ENCODE assay signal across 8 cellular contexts in the genomic region with DNA sequence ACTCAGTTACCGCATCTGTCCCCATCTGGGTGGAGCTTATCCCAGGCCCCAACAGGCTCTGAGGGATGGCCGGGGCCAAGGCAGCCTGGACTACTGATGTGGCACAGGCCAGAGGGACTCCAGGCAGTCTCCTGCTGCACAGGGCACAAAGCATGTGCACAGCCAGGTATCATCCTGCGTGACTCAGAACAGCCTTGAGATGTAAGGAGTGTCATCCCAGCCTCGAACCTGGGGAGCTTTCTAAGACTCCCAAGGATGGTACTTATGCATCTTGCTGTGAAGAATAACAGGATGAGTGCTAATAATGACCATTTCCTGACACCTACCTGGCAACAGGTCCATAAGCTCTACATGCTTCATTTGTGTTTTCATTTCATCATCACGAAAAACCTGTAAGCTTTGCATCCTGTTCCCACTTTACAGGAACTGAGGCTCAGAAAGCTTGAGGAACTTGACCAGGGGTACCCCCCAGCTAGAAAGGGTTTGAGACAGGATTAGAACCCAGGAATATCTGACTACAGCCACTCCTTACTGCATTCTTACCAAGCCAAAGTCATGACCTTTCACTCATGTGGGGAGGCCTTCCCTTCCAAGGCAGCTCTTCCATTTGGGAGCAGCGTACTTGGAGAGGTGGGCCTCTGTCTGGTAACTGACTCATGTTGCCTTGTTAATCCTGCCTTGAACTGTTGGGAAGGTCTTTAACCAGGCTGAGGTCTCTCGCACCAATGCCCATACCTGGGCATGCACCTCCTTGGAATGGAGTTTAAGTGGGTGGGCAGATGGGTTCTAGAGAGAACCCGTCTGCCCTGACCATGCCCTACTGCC.
DNase-seq lines count a peak whose midpoint lies in the region; ATAC-seq and TF ChIP-seq lines count a peak whose summit lies in the region.

No MANE protein-coding gene starts in this region.

- peak overlapping the region; percentile 97 for H3K27ac ChIP-seq in C4-2B

- peak; percentile 14 for ATAC-seq in HG02840 (IDR thresholded peaks at IDR 0.05; ENCODE audit: low FRiP score, unreplicated experiment)
- peak; percentile 5 for ATAC-seq in activated naive CD8-positive, alpha-beta T cell treated with anti-CD3 and anti-CD28 coated beads, Interleukin-2, amount 50 U/mL, for 24 hours

- H3K27me3 Mint-ChIP-seq in activated naive CD8-positive, alpha-beta T cell treated with anti-CD3 and anti-CD28 coated beads, Interleukin-2, amount 50 U/mL, for 24 hours, result no peaks in the 10 kb centered on the region

- no peak for DNase-seq in activated naive CD8-positive, alpha-beta T cell treated with anti-CD3 and anti-CD28 coated beads, Interleukin-2, amount 50 U/mL, for 24 hours
- peak; percentile 68 for DNase-seq in kidney tubule cell (ENCODE audit: low spot score)
- DNase-seq in ACHN, result no peak
- DNase-seq in SHP77 treated with DMSO at 0.1 percent for 48 hours (lab: John Stamatoyannopoulos, UW), result no peak
- no peak for DNase-seq in NCI-H187 treated with DMSO at 0.1 percent for 48 hours (lab: John Stamatoyannopoulos, UW)
- no peak for DNase-seq in GM13976 (ENCODE audit: low spot score)

- peak overlapping the region; percentile 80 for H3K4me3 Mint-ChIP-seq in activated naive CD8-positive, alpha-beta T cell treated with anti-CD3 and anti-CD28 coated beads, Interleukin-2, amount 50 U/mL, for 24 hours

- peaks cover 13% of the 10 kb centered on the region for H3K36me3 Mint-ChIP-seq in activated naive CD8-positive, alpha-beta T cell treated with anti-CD3 and anti-CD28 coated beads, Interleukin-2, amount 50 U/mL, for 24 hours (ENCODE audit: low read depth)

- H3K9me3 Mint-ChIP-seq in activated naive CD8-positive, alpha-beta T cell treated with anti-CD3 and anti-CD28 coated beads, Interleukin-2, amount 50 U/mL, for 24 hours, result no peaks in the 10 kb centered on the region

- peaks cover 21% of the 10 kb centered on the region for H3K4me1 Mint-ChIP-seq in activated naive CD8-positive, alpha-beta T cell treated with anti-CD3 and anti-CD28 coated beads, Interleukin-2, amount 50 U/mL, for 24 hours

- in situ Hi-C loops in ACHN (cut with HindIII; ENCODE audit: low pct_ligation_motif_present, low pct_unique_long_range_greater_than_20kb, low sequenced_read_pairs), result no loop called here
- in situ Hi-C loops in GM13976 (cut with MboI; ENCODE audit: low sequenced_read_pairs, unreplicated experiment), result no loop called here

- TF ChIP-seq CTCF in C4-2B (conservative IDR thresholded peaks at IDR 0.05) (no peak), GM13976 (IDR thresholded peaks at IDR 0.05; ENCODE audit: borderline replicate concordance, control extremely low read depth, extremely low read depth, insufficient read depth, missing control alignments) (no peak)

- peak overlapping the region; percentile 59 for H3K27ac Mint-ChIP-seq in activated naive CD8-positive, alpha-beta T cell treated with anti-CD3 and anti-CD28 coated beads, Interleukin-2, amount 50 U/mL, for 24 hours
